ENCODE assay signal across 30 cellular contexts in the genomic region with DNA sequence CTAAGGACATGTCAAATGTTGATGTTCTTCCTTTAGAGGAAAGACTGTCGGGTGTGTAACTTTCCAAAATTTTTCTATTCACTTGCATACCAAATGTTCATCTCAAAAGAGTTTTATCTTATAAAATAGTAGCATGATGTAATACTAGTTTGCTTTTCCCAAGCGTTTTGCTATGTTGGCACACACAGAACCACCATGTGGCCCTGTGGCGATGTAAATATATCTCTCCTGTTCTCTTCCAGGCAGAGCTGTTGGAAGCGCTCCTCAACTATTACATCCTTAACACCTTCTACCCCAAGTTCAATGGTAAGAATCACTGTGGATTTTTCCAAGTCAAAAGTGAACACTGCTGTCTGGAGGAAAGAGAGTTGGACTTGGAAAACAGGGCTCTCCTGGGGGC. TPM values are rescaled to one million over a fixed set of nuclear protein-coding genes. Genes with fewer than 3 reads are reported as not detected.
"Had no signal": no experiment of that assay in that cellular context is flagged by ENCODE, and none has a peak within 500 bp of the region (broad histone marks: within the 10 kb centered on the region; RNA-seq: fewer than 3 reads in every experiment).

No MANE protein-coding gene starts in this region.

- H3K36me3 ChIP-seq: brain microvascular endothelial cell, esophagus muscularis mucosa, gastroesophageal sphincter, neutrophil, ovary, prostate gland, vagina had no signal

- H3K27me3 ChIP-seq: ovary, vagina had no signal

- H3K4me3 ChIP-seq: esophagus muscularis mucosa, gastroesophageal sphincter, ovary, prostate gland, vagina had no signal

- H3K27ac Mint-ChIP-seq: activated naive CD8-positive, alpha-beta T cell; dendritic cell treated with granulocyte-macrophage colony-stimulating factor and Interleukin-4, amounts not matched to agents 40 ng/mL and 50 ng/mL, for 4 days; endodermal cell; mesothelial cell of epicardium; naive B cell; nephron progenitor cell; type B pancreatic cell had no signal

- H3K4me1 ChIP-seq: esophagus muscularis mucosa, gastroesophageal sphincter, prostate gland, vagina had no signal

- H3K4me3 Mint-ChIP-seq: activated naive CD8-positive, alpha-beta T cell; dendritic cell treated with granulocyte-macrophage colony-stimulating factor and Interleukin-4, amounts not matched to agents 40 ng/mL and 50 ng/mL, for 4 days; endodermal cell; mesothelial cell of epicardium; naive B cell; nephron progenitor cell; type B pancreatic cell had no signal

- DNase-seq: activated CD4-positive, alpha-beta T cell treated with anti-CD3 and anti-CD28 coated beads for 4 hours; activated CD4-positive, alpha-beta T cell treated with anti-CD3 and anti-CD28 coated beads, Interleukin-2, amount 50 U/mL, for 48 hours; activated CD8-positive, alpha-beta memory T cell treated with anti-CD3 and anti-CD28 coated beads for 24 hours; activated effector memory CD4-positive, alpha-beta T cell treated with Interleukin-2 at 50 U/mL for 16 hours; activated naive CD4-positive, alpha-beta T cell treated with Interleukin-2 at 50 U/mL for 16 hours; brain microvascular endothelial cell; caudate nucleus; endodermal cell; naive B cell; nephron progenitor cell; retina; stimulated activated CD4-positive, alpha-beta T cell treated with anti-CD3 and anti-CD28 coated beads, Interleukin-2, amount 100 ng/mL, for 48 hours; stimulated activated naive CD4-positive, alpha-beta T cell treated with Interleukin-2 at 50 U/mL for 16 hours had no signal

- H3K27ac ChIP-seq: brain microvascular endothelial cell, gastroesophageal sphincter, neutrophil, ovary, prostate gland, vagina, VCaP had no signal

- H3K36me3 Mint-ChIP-seq: activated naive CD8-positive, alpha-beta T cell; mesothelial cell of epicardium; naive B cell; type B pancreatic cell had no signal

- H3K9me3 ChIP-seq: esophagus muscularis mucosa, gastroesophageal sphincter, neutrophil, ovary, prostate gland, vagina had no signal

- FAIRE-seq: astrocyte, keratinocyte, TTC549 had no signal

- H3K4me1 Mint-ChIP-seq: mesothelial cell of epicardium, nephron progenitor cell had no signal

- H3K9me3 Mint-ChIP-seq: dendritic cell treated with granulocyte-macrophage colony-stimulating factor and Interleukin-4, amounts not matched to agents 40 ng/mL and 50 ng/mL, for 4 days; mesothelial cell of epicardium; type B pancreatic cell had no signal

RNA-seq across cellular contexts. Expression of a gene that starts 26.5 kb away (rescaled TPM):
- total RNA-seq: astrocyte; chondrocyte; mesothelial cell of epicardium; T-helper 1 cell treated with Interleukin-12 subunit alpha and Interleukin-12 subunit beta and Interleukin-4 antibody, amounts not matched to agents 30 ng/mL and 1 ng/mL, for 36 hours; temporal lobe had no signal
- polyA plus RNA-seq: keratinocyte had no signal
